In the genomic region with DNA sequence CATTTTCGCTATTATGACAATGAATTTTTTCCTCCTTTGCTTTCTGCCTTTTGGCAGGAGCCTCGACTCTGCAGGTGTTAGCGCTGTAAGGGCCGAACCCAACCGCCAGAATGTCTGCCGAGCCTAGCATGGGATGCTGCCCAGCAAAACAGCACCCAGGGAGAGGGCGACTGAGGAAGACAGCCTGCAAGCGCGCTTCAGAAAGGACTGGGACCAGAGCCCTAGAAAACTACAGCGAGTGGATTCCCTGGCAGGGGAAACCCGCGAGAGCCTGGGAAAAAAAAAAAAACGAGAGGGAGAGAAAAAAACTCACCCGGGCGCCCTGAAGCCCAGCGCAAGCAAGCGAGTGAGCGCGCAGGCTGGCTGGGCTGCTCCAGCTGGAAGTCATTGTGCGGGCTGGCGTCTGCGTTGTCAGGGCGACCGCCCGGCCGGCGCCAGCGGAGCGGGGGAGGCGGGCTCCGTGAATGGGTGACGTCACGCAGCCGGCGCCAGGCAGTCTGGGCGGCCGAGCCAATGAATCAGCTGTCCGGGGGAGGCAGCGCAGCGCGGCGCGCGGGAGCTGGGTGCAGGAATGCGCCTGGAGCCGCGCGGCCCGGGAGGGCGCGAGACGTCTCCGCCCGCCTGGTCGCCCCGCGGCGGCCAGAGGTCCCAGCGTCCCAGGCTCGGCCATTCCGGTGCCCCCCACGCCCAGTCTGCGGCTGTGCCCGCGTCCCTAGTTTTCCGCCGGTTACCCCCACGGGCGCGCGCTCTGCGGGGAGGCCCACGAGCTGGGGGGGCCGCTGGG, we compare ENCODE assay signal across 9 cellular contexts. TPM values are rescaled to one million over a fixed set of nuclear protein-coding genes. Genes with fewer than 3 reads are reported as not detected.
DNase-seq lines count a peak whose midpoint lies in the region; ATAC-seq, FAIRE-seq and TF ChIP-seq lines count a peak whose summit lies in the region.
"Had no signal": no experiment of that assay in that cellular context is flagged by ENCODE, and none has a peak within 500 bp of the region (broad histone marks: within the 10 kb centered on the region; RNA-seq: fewer than 3 reads in every experiment).

No MANE protein-coding gene starts in this region.

- H3K36me3 ChIP-seq in ES-I3 (ENCODE audit: insufficient read depth, low read length) = no peaks in the 10 kb centered on the region
- no peaks in the 10 kb centered on the region for H3K36me3 ChIP-seq in astrocyte (ENCODE audit: insufficient read depth, low read length)
- H3K36me3 ChIP-seq in aorta (ENCODE audit: control insufficient read depth in 1 of 2, insufficient read depth in 2 of 2, low read length in 1 of 2) = no peaks in the 10 kb centered on the region

- H2BK5ac ChIP-seq in H9 (ENCODE audit: insufficient read length, low read length) = no peak overlapping the region

- H3K4me1 ChIP-seq in ES-I3 (ENCODE audit: insufficient read depth, low read length) = 0 out of 2 replicates have a peak, but pooled peaks cover 5% of the 10 kb centered on the region
- 0 out of 2 replicates have a peak, but pooled peaks cover 2% of the 10 kb centered on the region for H3K4me1 ChIP-seq in H9 (ENCODE audit: insufficient read depth, low read length)
- H3K4me1 ChIP-seq in astrocyte (ENCODE audit: insufficient read depth, low read length) = peaks cover 18% of the 10 kb centered on the region
- H3K4me1 ChIP-seq in right cardiac atrium (ENCODE audit: control insufficient read depth, insufficient read depth, low read length) = peaks cover 5% of the 10 kb centered on the region
- H3K4me1 ChIP-seq in aorta (ENCODE audit: control insufficient read depth in 1 of 2, insufficient read depth in 2 of 2, low read length in 2 of 2) = peaks cover 1 to 4% of the 10 kb centered on the region in 2 donors

- TF ChIP-seq CTCF in H9 (conservative IDR thresholded peaks at IDR 0.05) (no peak), astrocyte (IDR thresholded peaks at IDR 0.05; ENCODE audit: insufficient read depth, low read depth, low read length) (no peak)

- H4K8ac ChIP-seq in H9 (replicated peaks; ENCODE audit: insufficient read length, low read depth, low read length) = no peak overlapping the region

- H2BK20ac ChIP-seq in H9 (ENCODE audit: low read depth, low read length, poor library complexity, severe bottlenecking) = no peak overlapping the region

- H4K91ac ChIP-seq in H9 (ENCODE audit: insufficient read length, low read depth, low read length) = no peak overlapping the region

- H3K27me3 ChIP-seq in H9 (ENCODE audit: insufficient read depth, low read length) = no peaks in the 10 kb centered on the region; the same call in 1 of the 2 replicates
- H3K27me3 ChIP-seq in astrocyte (ENCODE audit: insufficient read depth, low read length) = no peaks in the 10 kb centered on the region
- no peaks in the 10 kb centered on the region for H3K27me3 ChIP-seq in right cardiac atrium (ENCODE audit: control insufficient read depth, insufficient read depth)
- no peaks in the 10 kb centered on the region for H3K27me3 ChIP-seq in aorta (ENCODE audit: control insufficient read depth in 1 of 2, insufficient read depth in 2 of 2, low read length in 1 of 2)

- H3K9me3 ChIP-seq in ES-I3 (ENCODE audit: control insufficient read depth, insufficient read depth, low read length) = no peaks in the 10 kb centered on the region
- H3K9me3 ChIP-seq in H9 (ENCODE audit: control insufficient read depth, low read depth, low read length) = no peaks in the 10 kb centered on the region
- H3K9me3 ChIP-seq in astrocyte (ENCODE audit: insufficient read depth, low read depth, low read length) = no peaks in the 10 kb centered on the region
- H3K9me3 ChIP-seq in right cardiac atrium (ENCODE audit: control insufficient read depth, low read length) = no peaks in the 10 kb centered on the region
- no peaks in the 10 kb centered on the region for H3K9me3 ChIP-seq in aorta (ENCODE audit: control insufficient read depth, low read length)

- H3K4me2 ChIP-seq in H9 (ENCODE audit: insufficient read depth, insufficient read length, low read length) (peak overlapping the region; percentile 85), astrocyte (ENCODE audit: low read length) (peak overlapping the region; percentile 86)

- H3K4me3 Mint-ChIP-seq in H9 (peak overlapping the region; percentile 85 to 92), astrocyte (ENCODE audit: unreplicated experiment) (peak overlapping the region; percentile 88)

- peaks cover 10% of the 10 kb centered on the region for H3K23me2 ChIP-seq in H9 (ENCODE audit: insufficient read length, low read depth, low read length, poor library complexity, severe bottlenecking)

- no peak overlapping the region; the same call in 1 of the 2 replicates for H3K4ac ChIP-seq in H9 (ENCODE audit: low read depth, low read length)

- H2BK120ac ChIP-seq in H9 (ENCODE audit: low read depth, low read length, poor library complexity, severe bottlenecking) = no peak overlapping the region

- H3K9ac ChIP-seq in ES-I3 (ENCODE audit: low read depth, low read length) = peak overlapping the region; percentile 61
- no peak overlapping the region for H3K9ac ChIP-seq in H9 (ENCODE audit: extremely low read depth, insufficient read length, low read length)
- H3K9ac ChIP-seq in astrocyte (ENCODE audit: low read length) = peak overlapping the region; percentile 90

- H3T11ph ChIP-seq in H9 (ENCODE audit: low read length) = no peak overlapping the region

- H3K14ac ChIP-seq in H9 (ENCODE audit: insufficient read depth, low read length) = peak overlapping the region; percentile 86; the same call in 1 of the 2 replicates

- peak; percentile 96 for DNase-seq in H9
- peak; percentile 98 for DNase-seq in M059J (ENCODE audit: low read depth)
- DNase-seq in SHP77 treated with DMSO at 0.1 percent for 48 hours (lab: John Stamatoyannopoulos, UW) = peak; percentile 80
- peak; percentile 93 for DNase-seq in astrocyte (ENCODE audit: low read depth)
- DNase-seq in right cardiac atrium = peak; percentile 98 to 99 (median 99)
- peak; percentile 87 to 99 (median 95) for DNase-seq in posterior cingulate gyrus
- DNase-seq in aorta = peak; percentile 96 to 98

- intact Hi-C loops in right cardiac atrium (cut with DNase I) (loop anchor here in 1 of 4 donors (2.0 kb wide), 1 partner anchor 32 kb away; a partner anchor contains a TSS), posterior cingulate gyrus (cut with DNase I) (loop anchor here (10.0 kb wide), 2 partner anchors 110 to 250 kb away; no protein-coding TSS in a partner anchor), aorta (cut with DNase I) (loop anchor here (1.0 to 5.0 kb wide), 2 partner anchors 33 kb away; a partner anchor contains a TSS)

- H3K79me1 ChIP-seq in H9 (ENCODE audit: insufficient read depth, low read depth, low read length, poor library complexity, severe bottlenecking) = no peaks in the 10 kb centered on the region

- H3K4me3 ChIP-seq in astrocyte (ENCODE audit: insufficient read depth, low read depth, low read length) = peak overlapping the region; percentile 70
- peak overlapping the region; percentile 57 for H3K4me3 ChIP-seq in right cardiac atrium (ENCODE audit: low read length)
- peak overlapping the region; percentile 41 to 52 for H3K4me3 ChIP-seq in aorta (ENCODE audit: low read length in 2 of 2)

- H3K79me2 ChIP-seq in H9 (ENCODE audit: insufficient read depth, low read length) (no peaks in the 10 kb centered on the region), astrocyte (ENCODE audit: insufficient read depth, low read length) (no peaks in the 10 kb centered on the region)

- H2AFZ ChIP-seq in H9 (ENCODE audit: low read length) = no peak overlapping the region
- H2AFZ ChIP-seq in astrocyte (ENCODE audit: low read depth, low read length) = peak overlapping the region; percentile 67

- H3K23ac ChIP-seq in H9 (ENCODE audit: insufficient read length, low read depth, low read length) = no peak overlapping the region

- peak; percentile 99 for ATAC-seq in right cardiac atrium
- peak; percentile 99 for ATAC-seq in aorta (ENCODE audit: low FRiP score)

- peaks cover 0 to 22% of the 10 kb centered on the region in 2 experiments; a peak in 2 of 5 replicates for H3K9me3 Mint-ChIP-seq in H9
- H3K9me3 Mint-ChIP-seq in astrocyte (ENCODE audit: unreplicated experiment) = peaks cover 3% of the 10 kb centered on the region

- no peak overlapping the region for H3K27ac ChIP-seq in H9 (ENCODE audit: insufficient read length, low read depth, low read length)
- peak overlapping the region; percentile 99 for H3K27ac ChIP-seq in astrocyte (ENCODE audit: low read depth, low read length)
- H3K27ac ChIP-seq in right cardiac atrium (ENCODE audit: low read length) = peak overlapping the region; percentile 98
- peak overlapping the region; percentile 94 to 98 for H3K27ac ChIP-seq in aorta (ENCODE audit: low read depth in 1 of 2, low read length in 2 of 2)

- H3K18ac ChIP-seq in H9 (ENCODE audit: insufficient read length, low read depth, low read length) = peak overlapping the region; percentile 84

- no peak overlapping the region for H4K5ac ChIP-seq in H9 (ENCODE audit: insufficient read length, low read depth, low read length)

- FAIRE-seq in astrocyte (lab: Jason Lieb, UNC) = no peak

- H2BK15ac ChIP-seq in H9 (ENCODE audit: low read depth, low read length) = no peak overlapping the region

- no peak overlapping the region for H2AK5ac ChIP-seq in H9 (ENCODE audit: insufficient read length, low read length)

- peak overlapping the region in 2 of 3 experiments; percentile 98 to 100; a peak in 4 of 7 replicates for H3K27ac Mint-ChIP-seq in H9
- peak overlapping the region; percentile 94 for H3K27ac Mint-ChIP-seq in astrocyte (ENCODE audit: unreplicated experiment)

- H3K4me1 Mint-ChIP-seq in H9 (peaks cover 37 to 44% of the 10 kb centered on the region in 2 experiments), astrocyte (ENCODE audit: low read depth, unreplicated experiment) (peaks cover 4% of the 10 kb centered on the region)

- no peak overlapping the region for H2BK12ac ChIP-seq in H9 (ENCODE audit: insufficient read length, low read depth, low read length)

- peaks cover 13% of the 10 kb centered on the region for H3K27me3 Mint-ChIP-seq in H9 (ENCODE audit: low read depth)
- no peaks in the 10 kb centered on the region for H3K27me3 Mint-ChIP-seq in astrocyte (ENCODE audit: low read depth, unreplicated experiment)

- H3K56ac ChIP-seq in H9 (ENCODE audit: insufficient read length, low read depth, low read length) = no peak overlapping the region

- H4K20me1 ChIP-seq in H9 (ENCODE audit: control insufficient read depth, insufficient read depth, insufficient read length) (no peaks in the 10 kb centered on the region), astrocyte (ENCODE audit: insufficient read depth, low read length) (no peaks in the 10 kb centered on the region)

- no CpG with 5 or more reads among the region's 74 CpGs for WGBS in H9 (ENCODE audit: extremely low coverage, insufficient read length, low lambda C conversion rate)
- WGBS in right cardiac atrium = under 1% methylated on average over 74 of the region's 74 CpGs
- WGBS in aorta, 2 donors = 1% methylated on average over 57 to 74 of the region's 74 CpGs

- H3K36me3 Mint-ChIP-seq in H9 (ENCODE audit: insufficient read depth in 1 of 3, low read depth in 3 of 3) = peaks cover 0 to 40% (median 7%) of the 10 kb centered on the region in 3 experiments; a peak in 4 of 7 replicates
- H3K36me3 Mint-ChIP-seq in astrocyte (ENCODE audit: low read depth, unreplicated experiment) = no peaks in the 10 kb centered on the region

RNA-seq across cellular contexts. Expression of a gene that starts 32.6 kb away (rescaled TPM):
- total RNA-seq in H9 (2021) (14.0 and 15.0 TPM in 2 replicates), astrocyte (12.0 and 12.8 TPM in 2 replicates), right cardiac atrium (10 to 100 TPM; 32.3 to 74.5 (median 36.8) TPM), aorta (100 to 1,000 TPM in 1 of 2 donors, 10 to 100 TPM in 1; 85.1 to 111 TPM)
- total RNA-seq in M059J (2014; rRNA removed; shearing (Covaris generic)) = 5.2 and 8.5 TPM in 2 replicates
- polyA plus RNA-seq in right cardiac atrium (57.3 TPM), aorta (100 to 1,000 TPM in 1 of 2 donors, 10 to 100 TPM in 1; 58.6 to 247 TPM)
- total RNA-seq: mononuclear cell had no signal
